Comparison of ENCODE assay signal across 19 cellular contexts in genomic region chr1:10697621-10698160, GRCh38.
A peak's percentile ranks its signal among the peaks of the same experiment; 100 is the strongest.
DNase-seq lines count a peak whose midpoint lies in the region; ATAC-seq, FAIRE-seq and TF ChIP-seq lines count a peak whose summit lies in the region.
"Had no signal": no experiment of that assay in that cellular context is flagged by ENCODE, and none has a peak within 500 bp of the region (broad histone marks: within the 10 kb centered on the region; RNA-seq: fewer than 3 reads in every experiment).

No MANE protein-coding gene starts in this region.

- no peak overlapping the region for H2AFZ ChIP-seq in K562 (ENCODE audit: low read depth, low read length)
- H2AFZ ChIP-seq: PC-9 had no signal

- H3K4me3 Mint-ChIP-seq in natural killer cell = peak overlapping the region; percentile 45
- no peak overlapping the region for H3K4me3 Mint-ChIP-seq in natural killer cell treated with Interleukin-12 subunit alpha and Interleukin-12 subunit beta and Interleukin-15 and Interleukin-18, amount 100 ng/mL, for 72 hours

- POLR2A ChIA-PET in K562 (lab: Yijun Ruan, JAX) = interaction anchor here (0.5 to 1.6 kb wide), 7 partner anchors 9 to 332 kb away, joined by 3 to 5 read pairs (median 3); no protein-coding TSS in a partner anchor

- DNase-seq in natural killer cell (no peak), K562 (ENCODE audit: extremely low read depth in 1 of 4, low spot score in 3 of 4) (no peak), prostate gland (ENCODE audit: low spot score) (peak; percentile 81), NCI-H2107 treated with DMSO at 0.1 percent for 48 hours (lab: John Stamatoyannopoulos, UW; ENCODE audit: unreplicated experiment) (no peak), A172 (ENCODE audit: low spot score) (no peak)
- DNase-seq in natural killer cell treated with Interleukin-12 subunit alpha and Interleukin-12 subunit beta and Interleukin-15 and Interleukin-18, amount 100 ng/mL, for 72 hours (ENCODE audit: low spot score) = no peak
- no peak for DNase-seq in effector CD8-positive, alpha-beta T cell (lab: John Stamatoyannopoulos, UW)
- DNase-seq: C1 segment of cervical spinal cord, Caco-2, H7, NCI-H1417 treated with DMSO at 0.1 percent for 48 hours, NCI-H1930, NCI-H2171, NCI-H446, NCI-H774, PC-9 had no signal

- H3K27me3 ChIP-seq in K562 (ENCODE audit: control insufficient read depth in 2 of 2, insufficient read depth in 2 of 2, low read length in 2 of 2) (peaks cover 65 to 66% of the 10 kb centered on the region in 2 experiments), prostate gland (replicated peaks; ENCODE audit: insufficient read depth) (no peaks in the 10 kb centered on the region)

- no peaks in the 10 kb centered on the region for H3K36me3 ChIP-seq in K562 (ENCODE audit: control insufficient read depth, insufficient read depth, low read length)
- H3K36me3 ChIP-seq in prostate gland = no peaks in the 10 kb centered on the region

- FAIRE-seq in K562 (lab: Jason Lieb, UNC) = no peak
- FAIRE-seq: A549, GM19239 had no signal

- no peaks in the 10 kb centered on the region for H3K9me3 Mint-ChIP-seq in natural killer cell
- H3K9me3 Mint-ChIP-seq in natural killer cell treated with Interleukin-12 subunit alpha and Interleukin-12 subunit beta and Interleukin-15 and Interleukin-18, amount 100 ng/mL, for 72 hours = no peaks in the 10 kb centered on the region

- H3K4me3 ChIP-seq in K562 (no peak overlapping the region), prostate gland (peak overlapping the region; percentile 7 to 30)
- H3K4me3 ChIP-seq: A549, PC-9 had no signal

- H4K20me1 ChIP-seq in K562 (replicated peaks; ENCODE audit: control insufficient read depth, insufficient read depth, low read length) = peaks cover 43% of the 10 kb centered on the region

- WGBS in K562 (ENCODE audit: insufficient coverage, low coverage, missing lambda C conversion rate) = 31% methylated on average over 25 of the region's 25 CpGs
- WGBS in prostate gland = 47% methylated on average over 25 of the region's 25 CpGs

- peaks cover 10 to 22% of the 10 kb centered on the region in 2 donors for H3K4me1 Mint-ChIP-seq in natural killer cell
- H3K4me1 Mint-ChIP-seq in natural killer cell treated with Interleukin-12 subunit alpha and Interleukin-12 subunit beta and Interleukin-15 and Interleukin-18, amount 100 ng/mL, for 72 hours (ENCODE audit: low read depth in 2 of 2) = peaks cover 20 to 28% of the 10 kb centered on the region in 2 donors

- peaks cover 0 to 1% of the 10 kb centered on the region in 2 donors for H3K27me3 Mint-ChIP-seq in natural killer cell (ENCODE audit: low read depth in 2 of 2)
- H3K27me3 Mint-ChIP-seq in natural killer cell treated with Interleukin-12 subunit alpha and Interleukin-12 subunit beta and Interleukin-15 and Interleukin-18, amount 100 ng/mL, for 72 hours = peaks cover 0 to 8% of the 10 kb centered on the region in 2 donors

- H3K4me1 ChIP-seq in K562 (replicated peaks in 1 of 2; ENCODE audit: control insufficient read depth in 2 of 2, insufficient read depth in 2 of 2, low read length in 2 of 2) (peaks cover 0 to 35% of the 10 kb centered on the region in 2 experiments; a peak in 2 of 5 replicates), prostate gland (replicated peaks) (peaks cover 22% of the 10 kb centered on the region)

- H3K4me2 ChIP-seq in K562 (ENCODE audit: insufficient read depth, low read length) = no peak overlapping the region
- H3K4me2 ChIP-seq: A549 had no signal

- ATAC-seq in natural killer cell (no peak), K562 (no peak), GM21619 (IDR thresholded peaks at IDR 0.05; ENCODE audit: unreplicated experiment) (no peak)
- ATAC-seq in natural killer cell treated with Interleukin-12 subunit alpha and Interleukin-12 subunit beta and Interleukin-15 and Interleukin-18, amount 100 ng/mL, for 72 hours = no peak
- ATAC-seq: A549 had no signal

- 0 out of 4 replicates have a peak overlapping the region, but pooled peaks of 1 of the 2 experiments have one; percentile 8 for H3K9ac ChIP-seq in K562 (ENCODE audit: insufficient read depth in 1 of 2, low read depth in 2 of 2, low read length in 2 of 2)

- in situ Hi-C loops in K562 (cut with MboI) = no loop called here

- TF ChIP-seq POLR2A in K562 (conservative IDR thresholded peaks at IDR 0.05) (no peak), prostate gland (IDR thresholded peaks at IDR 0.05) (peak; percentile 10)

- no peaks in the 10 kb centered on the region for H3K36me3 Mint-ChIP-seq in natural killer cell
- no peaks in the 10 kb centered on the region for H3K36me3 Mint-ChIP-seq in natural killer cell treated with Interleukin-12 subunit alpha and Interleukin-12 subunit beta and Interleukin-15 and Interleukin-18, amount 100 ng/mL, for 72 hours

- H3K79me2 ChIP-seq in K562 (ENCODE audit: control insufficient read depth, insufficient read depth, low read length) = no peaks in the 10 kb centered on the region

- H3K9me1 ChIP-seq in K562 (ENCODE audit: control insufficient read depth, insufficient read depth, low read length) = no peaks in the 10 kb centered on the region

- no peaks in the 10 kb centered on the region for H3K9me3 ChIP-seq in K562 (replicated peaks; ENCODE audit: control insufficient read depth, insufficient read depth, low read depth, low read length)
- H3K9me3 ChIP-seq in prostate gland = no peaks in the 10 kb centered on the region
- H3K9me3 ChIP-seq: A549, Caco-2 had no signal

- intact Hi-C loops in natural killer cell (cut with micrococcal nuclease) (no loop called here), K562 (cut with micrococcal nuclease) (loop anchor here (10.0 kb wide), 1 partner anchor 167 kb away; no protein-coding TSS in a partner anchor), prostate gland (cut with DNase I) (loop anchor here (10.0 kb wide), 1 partner anchor 167 kb away; no protein-coding TSS in a partner anchor)

- no peak for TF ChIP-seq CTCF in natural killer cell (IDR thresholded peaks at IDR 0.05)
- TF ChIP-seq CTCF in K562 (IDR thresholded peaks at IDR 0.05 in 2 of 3, conservative IDR thresholded peaks at IDR 0.05 in 1 of 3; ENCODE audit: insufficient read depth in 2 of 3, low read depth in 1 of 3, low read length in 3 of 3) = no peak
- TF ChIP-seq CTCF in prostate gland (IDR thresholded peaks at IDR 0.05) = no peak

- CTCF ChIA-PET in K562 (lab: Yijun Ruan, JAX; ENCODE audit: low intra/inter-chr PET ratio) = no interaction called here

- no peak overlapping the region for H3K27ac ChIP-seq in K562 (ENCODE audit: extremely low read depth, low read depth, low read length)
- H3K27ac ChIP-seq in prostate gland = peak overlapping the region; percentile 91 to 94
- H3K27ac ChIP-seq: A549, PC-9 had no signal

- no peak for TF ChIP-seq EP300 in K562 (IDR thresholded peaks at IDR 0.05; ENCODE audit: low read length)

- BruUV-seq in K562 (replicated peaks; lab: Mats Ljungman, UMichigan) = no TSS peak

- H3K27ac Mint-ChIP-seq in natural killer cell = no peak overlapping the region
- no peak overlapping the region for H3K27ac Mint-ChIP-seq in natural killer cell treated with Interleukin-12 subunit alpha and Interleukin-12 subunit beta and Interleukin-15 and Interleukin-18, amount 100 ng/mL, for 72 hours

- TF ChIP-seq RAD21 in K562 (CRISPR knock-in tag; conservative IDR thresholded peaks at IDR 0.05 in 1 of 2, IDR thresholded peaks at IDR 0.05 in 1 of 2) = no peak

TF ChIP-seq in K562, 482 proteins besides CTCF, POLR2A, EP300 and RAD21:
- TF ChIP-seq NR2F6 (CRISPR knock-in tag; IDR thresholded peaks at IDR 0.05) = no peak
- TF ChIP-seq HMG20A (CRISPR knock-in tag; conservative IDR thresholded peaks at IDR 0.05) = no peak
- no peak for TF ChIP-seq ZNF57 (CRISPR knock-in tag; IDR thresholded peaks at IDR 0.05)
- no peak for TF ChIP-seq ASH1L (IDR thresholded peaks at IDR 0.05; ENCODE audit: borderline replicate concordance, low read depth, partially characterized antibody)
- TF ChIP-seq CHCHD3 (CRISPR knock-in tag; IDR thresholded peaks at IDR 0.05) = no peak
- TF ChIP-seq MAX (CRISPR knock-in tag; IDR thresholded peaks at IDR 0.05) = peak; percentile 44; the same call in 1 of the 2 replicates
